In genomic region chr22:20017622-20017958, GRCh38 we compare ENCODE assay signal across 10 cellular contexts. TPM values are rescaled to one million over a fixed set of nuclear protein-coding genes. Genes with fewer than 3 reads are reported as not detected.
DNase-seq lines count a peak whose midpoint lies in the region; ATAC-seq and TF ChIP-seq lines count a peak whose summit lies in the region.
"Had no signal": no experiment of that assay in that cellular context is flagged by ENCODE, and none has a peak within 500 bp of the region (broad histone marks: within the 10 kb centered on the region; RNA-seq: fewer than 3 reads in every experiment).

No MANE protein-coding gene starts in this region.

- TF ChIP-seq CTCF in heart right ventricle (IDR thresholded peaks at IDR 0.05), result no peak
- no peak for TF ChIP-seq CTCF in lower lobe of right lung (IDR thresholded peaks at IDR 0.05)
- TF ChIP-seq CTCF in suprapubic skin (IDR thresholded peaks at IDR 0.05), result no peak
- no peak for TF ChIP-seq CTCF in prostate gland (IDR thresholded peaks at IDR 0.05)

- no peak for TF ChIP-seq EP300 in suprapubic skin (IDR thresholded peaks at IDR 0.05)

- 58 to 68% methylated on average over 9 of the region's 9 CpGs for WGBS in heart right ventricle, 2 donors
- 54% methylated on average over 9 of the region's 9 CpGs for WGBS in suprapubic skin
- 60% methylated on average over 9 of the region's 9 CpGs for WGBS in prostate gland

- DNase-seq in heart right ventricle, result no peak
- no peak for DNase-seq in Right ventricle myocardium inferior (ENCODE audit: missing footprints)
- no peak for DNase-seq in lower lobe of right lung
- DNase-seq in suprapubic skin (ENCODE audit: low spot score in 2 of 2), result no peak
- DNase-seq in prostate gland (ENCODE audit: low spot score), result no peak
- no peak for DNase-seq in NCI-H128 (lab: John Stamatoyannopoulos, UW; ENCODE audit: unreplicated experiment)
- DNase-seq: C1 segment of cervical spinal cord, MV-4-11 had no signal

- no peaks in the 10 kb centered on the region for H3K9me3 Mint-ChIP-seq in activated T-helper 17 cell treated with anti-CD3 and anti-CD28 coated beads, Interleukin-2, amount 50 U/mL, for 72 hours

- no peak for ATAC-seq in heart right ventricle
- ATAC-seq in Right ventricle myocardium inferior, result no peak
- ATAC-seq in activated T-helper 17 cell treated with anti-CD3 and anti-CD28 coated beads, Interleukin-2, amount 50 U/mL, for 72 hours (replicated peaks), result no peak
- ATAC-seq in lower lobe of right lung, result no peak
- no peak for ATAC-seq in GM18873 (IDR thresholded peaks at IDR 0.05; ENCODE audit: low FRiP score, unreplicated experiment)

- H3K27ac Mint-ChIP-seq in activated T-helper 17 cell treated with anti-CD3 and anti-CD28 coated beads, Interleukin-2, amount 50 U/mL, for 72 hours, result no peak overlapping the region

- peak overlapping the region; percentile 75 for H3K4me3 Mint-ChIP-seq in activated T-helper 17 cell treated with anti-CD3 and anti-CD28 coated beads, Interleukin-2, amount 50 U/mL, for 72 hours

- H3K4me1 Mint-ChIP-seq in activated T-helper 17 cell treated with anti-CD3 and anti-CD28 coated beads, Interleukin-2, amount 50 U/mL, for 72 hours, result peaks cover 8% of the 10 kb centered on the region

- no peaks in the 10 kb centered on the region for H3K36me3 ChIP-seq in heart right ventricle
- no peaks in the 10 kb centered on the region for H3K36me3 ChIP-seq in lower lobe of right lung
- no peaks in the 10 kb centered on the region for H3K36me3 ChIP-seq in suprapubic skin
- H3K36me3 ChIP-seq in prostate gland, result no peaks in the 10 kb centered on the region

- H3K27ac ChIP-seq in heart right ventricle (no peak overlapping the region), lower lobe of right lung (no peak overlapping the region), suprapubic skin (no peak overlapping the region), prostate gland (no peak overlapping the region)

- peaks cover 0 to 26% (median 0%) of the 10 kb centered on the region in 7 donors for H3K27me3 ChIP-seq in heart right ventricle
- H3K27me3 ChIP-seq in lower lobe of right lung (ENCODE audit: low read depth), result no peaks in the 10 kb centered on the region
- H3K27me3 ChIP-seq in suprapubic skin, result no peaks in the 10 kb centered on the region
- H3K27me3 ChIP-seq in prostate gland (replicated peaks; ENCODE audit: insufficient read depth), result no peaks in the 10 kb centered on the region

- intact Hi-C loops in heart right ventricle (cut with DNase I) (loop anchor here in 1 of 10 donors (5.0 kb wide), 1 partner anchor 65 kb away; the partner anchor contains the start of gene DGCR8), Right ventricle myocardium inferior (cut with DNase I) (loop anchor here (5.0 kb wide), 1 partner anchor 65 kb away; the partner anchor contains the start of gene DGCR8), lower lobe of right lung (cut with DNase I) (no loop called here), prostate gland (cut with DNase I) (no loop called here)

- peaks cover 4% of the 10 kb centered on the region for H3K27me3 Mint-ChIP-seq in activated T-helper 17 cell treated with anti-CD3 and anti-CD28 coated beads, Interleukin-2, amount 50 U/mL, for 72 hours

- H3K36me3 Mint-ChIP-seq in activated T-helper 17 cell treated with anti-CD3 and anti-CD28 coated beads, Interleukin-2, amount 50 U/mL, for 72 hours (ENCODE audit: low read depth), result no peaks in the 10 kb centered on the region

- TF ChIP-seq POLR2A in suprapubic skin (IDR thresholded peaks at IDR 0.05) (no peak), prostate gland (IDR thresholded peaks at IDR 0.05) (no peak)

- H3K4me1 ChIP-seq in heart right ventricle (peaks cover 20 to 58% (median 45%) of the 10 kb centered on the region in 9 donors), lower lobe of right lung (peaks cover 52% of the 10 kb centered on the region), suprapubic skin (peaks cover 43% of the 10 kb centered on the region), prostate gland (replicated peaks) (peaks cover 8% of the 10 kb centered on the region)

- H3K4me3 ChIP-seq in heart right ventricle (peak overlapping the region in 8 of 10 donors; percentile 34 to 95 (median 79)), lower lobe of right lung (peak overlapping the region; percentile 92), suprapubic skin (peak overlapping the region; percentile 85), prostate gland (no peak overlapping the region)

- no peaks in the 10 kb centered on the region for H3K9me3 ChIP-seq in heart right ventricle
- no peaks in the 10 kb centered on the region for H3K9me3 ChIP-seq in lower lobe of right lung
- H3K9me3 ChIP-seq in suprapubic skin, result no peaks in the 10 kb centered on the region
- H3K9me3 ChIP-seq in prostate gland, result no peaks in the 10 kb centered on the region

RNA-seq across cellular contexts. Expression of gene ARVCF, which starts 1.0 kb away (rescaled TPM):
- total RNA-seq in heart right ventricle, result 10 to 100 TPM; 22.2 to 53.5 (median 32.1) TPM
- 10 to 100 TPM; 26.8 to 58.9 TPM for polyA plus RNA-seq in heart right ventricle
- 30.5 TPM for total RNA-seq in Right ventricle myocardium inferior
- 1 to 10 TPM; 1.0 to 1.2 TPM for total RNA-seq in activated T-helper 17 cell treated with anti-CD3 and anti-CD28 coated beads, Interleukin-2, amount 50 U/mL, for 72 hours
- 16.8 TPM for total RNA-seq in lower lobe of right lung
- 10 to 100 TPM; 22.9 to 38.4 (median 26.0) TPM for total RNA-seq in suprapubic skin
- 10 to 100 TPM; 39.6 to 65.9 TPM for total RNA-seq in prostate gland

RNA-seq across cellular contexts. Expression of gene TANGO2, which starts 3.3 kb away (rescaled TPM):
- total RNA-seq in heart right ventricle (100 to 1,000 TPM in 3 of 10 donors, 10 to 100 TPM in 7; 51.6 to 139 (median 94.2) TPM), Right ventricle myocardium inferior (54.6 TPM), lower lobe of right lung (45.1 TPM), suprapubic skin (10 to 100 TPM; 23.1 to 31.9 (median 26.8) TPM), prostate gland (10 to 100 TPM; 34.3 to 40.1 TPM)
- polyA plus RNA-seq in heart right ventricle, result 10 to 100 TPM; 34.1 to 65.8 TPM
- 10 to 100 TPM; 19.3 to 28.2 TPM for total RNA-seq in activated T-helper 17 cell treated with anti-CD3 and anti-CD28 coated beads, Interleukin-2, amount 50 U/mL, for 72 hours

Comparison
In these comparisons a context has a peak if more than half of its experiments do, and no peak if none do; other contexts are left out.
1. H3K4me3 ChIP-seq: peak in heart right ventricle (8 of 10), lower lobe of right lung (single experiment) and suprapubic skin (single experiment); none in prostate gland (0 of 2).